1 cellular context compared by ENCODE assay signal in genomic region chr3:194235160-194235559, GRCh38.
TF ChIP-seq lines count a peak whose summit lies in the region.

No MANE protein-coding gene starts in this region.

TF ChIP-seq in K562, 482 proteins besides CTCF, POLR2A, EP300 and RAD21 (continued from another document):
- no peak for TF ChIP-seq PBX2 (CRISPR knock-in tag; IDR thresholded peaks at IDR 0.05; ENCODE audit: low read depth)
- peak; percentile 48; the same call in 1 of the 2 replicates for TF ChIP-seq PBX2 (tag; conservative IDR thresholded peaks at IDR 0.05; ENCODE audit: low read depth)
- TF ChIP-seq, protein P1, sequence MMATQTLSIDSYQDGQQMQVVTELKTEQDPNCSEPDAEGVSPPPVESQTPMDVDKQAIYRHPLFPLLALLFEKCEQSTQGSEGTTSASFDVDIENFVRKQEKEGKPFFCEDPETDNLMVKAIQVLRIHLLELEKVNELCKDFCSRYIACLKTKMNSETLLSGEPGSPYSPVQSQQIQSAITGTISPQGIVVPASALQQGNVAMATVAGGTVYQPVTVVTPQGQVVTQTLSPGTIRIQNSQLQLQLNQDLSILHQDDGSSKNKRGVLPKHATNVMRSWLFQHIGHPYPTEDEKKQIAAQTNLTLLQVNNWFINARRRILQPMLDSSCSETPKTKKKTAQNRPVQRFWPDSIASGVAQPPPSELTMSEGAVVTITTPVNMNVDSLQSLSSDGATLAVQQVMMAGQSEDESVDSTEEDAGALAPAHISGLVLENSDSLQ (IDR thresholded peaks at IDR 0.05), result peak; percentile 75
- 0 out of 2 replicates have a peak, but pooled peaks have one; percentile 18 for TF ChIP-seq CBFA2T2 (conservative IDR thresholded peaks at IDR 0.05)
- TF ChIP-seq U2AF2 (optimal IDR thresholded peaks at IDR 0.05; ENCODE audit: low read depth, low read length), result no peak
- peak; percentile 25; the same call in 1 of the 2 replicates for TF ChIP-seq CBFA2T3 (IDR thresholded peaks at IDR 0.05)
- TF ChIP-seq TBL1XR1 (IDR thresholded peaks at IDR 0.05; ENCODE audit: low read length in 2 of 2), result peak in 1 of 2 experiments; percentile 55; a peak in 1 of 4 replicates
- no peak for TF ChIP-seq E2F3 (CRISPR knock-in tag; IDR thresholded peaks at IDR 0.05)
- no peak for TF ChIP-seq CEBPG (CRISPR knock-in tag; IDR thresholded peaks at IDR 0.05)
- no peak for TF ChIP-seq CEBPG (tag; conservative IDR thresholded peaks at IDR 0.05 in 1 of 2, IDR thresholded peaks at IDR 0.05 in 1 of 2)
- no peak for TF ChIP-seq ZZZ3 (IDR thresholded peaks at IDR 0.05)
- TF ChIP-seq RBM14 (IDR thresholded peaks at IDR 0.05; ENCODE audit: borderline replicate concordance, insufficient read depth, low read depth, low read length), result no peak
- TF ChIP-seq RCOR1 (IDR thresholded peaks at IDR 0.05; ENCODE audit: borderline replicate concordance in 1 of 2, low read depth in 2 of 2, low read length in 2 of 2), result 0 out of 4 replicates have a peak, but pooled peaks of 1 of the 2 experiments have one; percentile 35
- peak; percentile 60; the same call in 1 of the 2 replicates for TF ChIP-seq LEF1 (IDR thresholded peaks at IDR 0.05)
- TF ChIP-seq ZNF449 (CRISPR knock-in tag; IDR thresholded peaks at IDR 0.05), result no peak
- no peak for TF ChIP-seq ZBTB1 (CRISPR knock-in tag; IDR thresholded peaks at IDR 0.05; ENCODE audit: borderline replicate concordance, low read depth)
- no peak for TF ChIP-seq PHF21A (IDR thresholded peaks at IDR 0.05; ENCODE audit: borderline replicate concordance, low read depth)
- no peak for TF ChIP-seq SREBF2 (CRISPR knock-in tag; IDR thresholded peaks at IDR 0.05)
- TF ChIP-seq, protein P2, sequence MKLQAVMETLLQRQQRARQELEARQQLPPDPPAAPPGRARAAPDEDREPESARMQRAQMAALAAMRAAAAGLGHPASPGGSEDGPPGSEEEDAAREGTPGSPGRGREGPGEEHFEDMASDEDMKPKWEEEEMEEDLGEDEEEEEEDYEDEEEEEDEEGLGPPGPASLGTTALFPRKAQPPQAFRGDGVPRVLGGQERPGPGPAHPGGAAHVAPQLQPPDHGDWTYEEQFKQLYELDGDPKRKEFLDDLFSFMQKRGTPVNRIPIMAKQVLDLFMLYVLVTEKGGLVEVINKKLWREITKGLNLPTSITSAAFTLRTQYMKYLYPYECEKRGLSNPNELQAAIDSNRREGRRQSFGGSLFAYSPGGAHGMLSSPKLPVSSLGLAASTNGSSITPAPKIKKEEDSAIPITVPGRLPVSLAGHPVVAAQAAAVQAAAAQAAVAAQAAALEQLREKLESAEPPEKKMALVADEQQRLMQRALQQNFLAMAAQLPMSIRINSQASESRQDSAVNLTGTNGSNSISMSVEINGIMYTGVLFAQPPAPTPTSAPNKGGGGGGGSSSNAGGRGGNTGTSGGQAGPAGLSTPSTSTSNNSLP (IDR thresholded peaks at IDR 0.05; ENCODE audit: borderline replicate concordance, low read depth, low read length), result peak; percentile 16; the same call in 1 of the 2 replicates
- 0 out of 2 replicates have a peak, but pooled peaks have one; percentile 34 for TF ChIP-seq ZNF592 (IDR thresholded peaks at IDR 0.05)
- no peak for TF ChIP-seq ZC3H11A (IDR thresholded peaks at IDR 0.05; ENCODE audit: low read depth, low read length)
- peak; percentile 42; the same call in 1 of the 2 replicates for TF ChIP-seq ARID1B (IDR thresholded peaks at IDR 0.05)
TF ChIP-seq in K562: peak in this region for 16.
